In the genomic region with DNA sequence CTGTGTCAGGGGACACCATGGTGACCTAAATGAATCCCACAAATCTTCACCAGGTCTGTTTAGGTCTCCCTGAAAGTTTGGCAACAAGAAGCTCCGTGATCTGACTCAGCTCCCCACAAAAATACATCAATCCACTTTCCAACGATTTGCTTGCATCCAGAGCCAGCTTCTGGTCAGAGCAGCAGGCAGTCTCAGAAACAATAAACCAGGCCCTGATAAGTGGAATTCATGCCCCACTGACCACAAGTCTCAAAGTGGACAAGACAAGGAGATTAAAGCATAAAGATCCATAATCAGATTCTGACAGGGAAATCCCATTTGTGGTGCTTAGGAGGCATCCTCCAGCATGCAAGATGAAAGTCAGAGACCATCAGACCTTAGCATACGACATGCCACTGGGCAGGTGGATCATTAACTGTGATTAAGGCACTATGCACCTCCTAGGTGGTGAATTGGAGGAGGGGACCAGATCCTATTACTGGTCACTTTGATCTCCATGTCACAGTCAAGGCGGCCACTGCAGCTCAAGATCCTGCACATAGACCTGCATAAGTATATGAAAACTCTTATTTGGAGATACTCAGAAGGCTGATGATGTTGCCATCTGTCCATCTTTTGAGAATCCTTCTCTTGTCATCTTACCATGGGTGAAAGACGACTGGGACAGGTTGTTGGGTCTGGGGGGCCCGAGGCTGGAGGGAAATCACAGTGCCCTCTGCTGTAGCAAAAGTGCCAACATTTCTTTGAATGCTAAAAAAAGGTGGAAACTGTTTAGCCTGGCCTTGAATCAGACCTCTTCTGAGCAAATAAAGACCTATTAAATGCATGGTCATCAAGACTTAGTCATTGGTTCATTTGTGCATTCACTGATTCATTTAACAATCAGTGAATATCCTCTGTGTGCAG, we compare ENCODE assay signal across 26 cellular contexts.
"Had no signal": no experiment of that assay in that cellular context is flagged by ENCODE, and none has a peak within 500 bp of the region (broad histone marks: within the 10 kb centered on the region; RNA-seq: fewer than 3 reads in every experiment).

No MANE protein-coding gene starts in this region.

- H3K27ac ChIP-seq: brain microvascular endothelial cell, dorsolateral prefrontal cortex, tibial artery had no signal

- H3K27me3 Mint-ChIP-seq: activated naive CD8-positive, alpha-beta T cell treated with anti-CD3 and anti-CD28 coated beads, Interleukin-2, amount 50 U/mL, for 24 hours had no signal

- H3K9me3 ChIP-seq: tibial artery had no signal

- H3K36me3 ChIP-seq: brain microvascular endothelial cell, tibial artery had no signal

- DNase-seq: activated CD4-positive, alpha-beta T cell treated with anti-CD3 and anti-CD28 coated beads, Interleukin-2, amount 10 ng/mL, durations not matched to agents 24 days and 14 days; activated CD8-positive, alpha-beta memory T cell treated with anti-CD3 and anti-CD28 coated beads, Interleukin-2, amount 50 U/mL, for 4 hours; activated effector memory CD4-positive, alpha-beta T cell treated with Interleukin-2 at 50 U/mL for 16 hours; activated naive CD4-positive, alpha-beta T cell treated with anti-CD3 and anti-CD28 coated beads, Interleukin-2, amount 10 ng/mL, durations not matched to agents 7 days and 5 days; activated naive CD8-positive, alpha-beta T cell treated with anti-CD3 and anti-CD28 coated beads, Interleukin-2, amount 50 U/mL, for 24 hours; activated T-cell treated with anti-CD3 and anti-CD28 coated beads, Interleukin-2, amount 50 U/mL, for 4 hours; anterior cingulate cortex; brain microvascular endothelial cell; central memory CD4-positive, alpha-beta T cell; dorsolateral prefrontal cortex; foreskin melanocyte; glutamatergic neuron; hippocampal formation; islet precursor cell; midbrain; occipital lobe; posterior cingulate gyrus; stimulated activated CD4-positive, alpha-beta T cell treated with anti-CD3 and anti-CD28 coated beads, Interleukin-2, amount 100 ng/mL, for 24 hours; stimulated activated naive CD8-positive, alpha-beta T cell treated with anti-CD3 and anti-CD28 coated beads, Interleukin-15, Interleukin-2, amounts not matched to agents 100 U/mL and 50 U/mL, for 24 hours; substantia nigra; T-helper 9 cell; tibial artery had no signal

- H3K4me1 Mint-ChIP-seq: activated CD4-positive, alpha-beta T cell treated with anti-CD3 and anti-CD28 coated beads, Interleukin-2, amount 10 ng/mL, durations not matched to agents 24 days and 14 days; activated naive CD8-positive, alpha-beta T cell treated with anti-CD3 and anti-CD28 coated beads, Interleukin-2, amount 50 U/mL, for 24 hours had no signal

- H3K36me3 Mint-ChIP-seq: activated naive CD4-positive, alpha-beta T cell treated with anti-CD3 and anti-CD28 coated beads, Interleukin-2, amount 10 ng/mL, durations not matched to agents 7 days and 5 days had no signal

- H3K4me3 Mint-ChIP-seq: activated CD4-positive, alpha-beta T cell treated with anti-CD3 and anti-CD28 coated beads, Interleukin-2, amount 10 ng/mL, durations not matched to agents 24 days and 14 days; activated naive CD4-positive, alpha-beta T cell treated with anti-CD3 and anti-CD28 coated beads, Interleukin-2, amount 10 ng/mL, durations not matched to agents 7 days and 5 days; activated naive CD8-positive, alpha-beta T cell treated with anti-CD3 and anti-CD28 coated beads, Interleukin-2, amount 50 U/mL, for 24 hours; activated T-cell treated with anti-CD3 and anti-CD28 coated beads, Interleukin-2, amount 50 U/mL, for 4 hours; nephron had no signal

- H3K4me3 ChIP-seq: dorsolateral prefrontal cortex, lung, tibial artery had no signal

- H3K27me3 ChIP-seq: brain microvascular endothelial cell, dorsolateral prefrontal cortex, tibial artery had no signal

- H3K9me3 Mint-ChIP-seq: activated CD4-positive, alpha-beta T cell treated with anti-CD3 and anti-CD28 coated beads, Interleukin-2, amount 10 ng/mL, durations not matched to agents 24 days and 14 days; activated naive CD4-positive, alpha-beta T cell treated with anti-CD3 and anti-CD28 coated beads, Interleukin-2, amount 10 ng/mL, durations not matched to agents 7 days and 5 days; activated naive CD8-positive, alpha-beta T cell treated with anti-CD3 and anti-CD28 coated beads, Interleukin-2, amount 50 U/mL, for 24 hours; activated T-cell treated with anti-CD3 and anti-CD28 coated beads, Interleukin-2, amount 50 U/mL, for 4 hours; nephron had no signal

- ATAC-seq: activated naive CD8-positive, alpha-beta T cell treated with anti-CD3 and anti-CD28 coated beads, Interleukin-2, amount 50 U/mL, for 24 hours; activated T-cell treated with anti-CD3 and anti-CD28 coated beads, Interleukin-2, amount 50 U/mL, for 4 hours; left lobe of liver; stimulated activated naive CD8-positive, alpha-beta T cell treated with anti-CD3 and anti-CD28 coated beads, Interleukin-15, Interleukin-2, amounts not matched to agents 100 U/mL and 50 U/mL, for 24 hours had no signal

- H3K4me1 ChIP-seq: tibial artery had no signal

- FAIRE-seq: colon had no signal

- H3K27ac Mint-ChIP-seq: activated CD4-positive, alpha-beta T cell treated with anti-CD3 and anti-CD28 coated beads, Interleukin-2, amount 10 ng/mL, durations not matched to agents 24 days and 14 days; activated naive CD4-positive, alpha-beta T cell treated with anti-CD3 and anti-CD28 coated beads, Interleukin-2, amount 10 ng/mL, durations not matched to agents 7 days and 5 days; activated naive CD8-positive, alpha-beta T cell treated with anti-CD3 and anti-CD28 coated beads, Interleukin-2, amount 50 U/mL, for 24 hours; nephron had no signal
